ENCODE assay signal across 1 cellular context in genomic region chr12:121888478-121889266, GRCh38.
TF ChIP-seq lines count a peak whose summit lies in the region.

A gene with protein sequence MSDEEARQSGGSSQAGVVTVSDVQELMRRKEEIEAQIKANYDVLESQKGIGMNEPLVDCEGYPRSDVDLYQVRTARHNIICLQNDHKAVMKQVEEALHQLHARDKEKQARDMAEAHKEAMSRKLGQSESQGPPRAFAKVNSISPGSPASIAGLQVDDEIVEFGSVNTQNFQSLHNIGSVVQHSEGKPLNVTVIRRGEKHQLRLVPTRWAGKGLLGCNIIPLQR (plus strand): TSS chr12:121888790. CDS start chr12:121888857, 67 bp downstream.

TF ChIP-seq in HepG2, 621 proteins besides CTCF, POLR2A, EP300 and RAD21 (continued from another document):
- TF ChIP-seq, protein P1, sequence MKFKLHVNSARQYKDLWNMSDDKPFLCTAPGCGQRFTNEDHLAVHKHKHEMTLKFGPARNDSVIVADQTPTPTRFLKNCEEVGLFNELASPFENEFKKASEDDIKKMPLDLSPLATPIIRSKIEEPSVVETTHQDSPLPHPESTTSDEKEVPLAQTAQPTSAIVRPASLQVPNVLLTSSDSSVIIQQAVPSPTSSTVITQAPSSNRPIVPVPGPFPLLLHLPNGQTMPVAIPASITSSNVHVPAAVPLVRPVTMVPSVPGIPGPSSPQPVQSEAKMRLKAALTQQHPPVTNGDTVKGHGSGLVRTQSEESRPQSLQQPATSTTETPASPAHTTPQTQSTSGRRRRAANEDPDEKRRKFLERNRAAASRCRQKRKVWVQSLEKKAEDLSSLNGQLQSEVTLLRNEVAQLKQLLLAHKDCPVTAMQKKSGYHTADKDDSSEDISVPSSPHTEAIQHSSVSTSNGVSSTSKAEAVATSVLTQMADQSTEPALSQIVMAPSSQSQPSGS (CRISPR knock-in tag; IDR thresholded peaks at IDR 0.05) = peak; percentile 88
- TF ChIP-seq ATF6 (CRISPR knock-in tag; conservative IDR thresholded peaks at IDR 0.05) (no peak; the same call in 1 of the 2 replicates), PLRG1 (conservative IDR thresholded peaks at IDR 0.05) (no peak), NFE2 (CRISPR knock-in tag; IDR thresholded peaks at IDR 0.05) (no peak), CREB3 (CRISPR knock-in tag; IDR thresholded peaks at IDR 0.05) (no peak), ZMYM3 (CRISPR knock-in tag; IDR thresholded peaks at IDR 0.05) (peak; percentile 99)
- TF ChIP-seq, protein P2, sequence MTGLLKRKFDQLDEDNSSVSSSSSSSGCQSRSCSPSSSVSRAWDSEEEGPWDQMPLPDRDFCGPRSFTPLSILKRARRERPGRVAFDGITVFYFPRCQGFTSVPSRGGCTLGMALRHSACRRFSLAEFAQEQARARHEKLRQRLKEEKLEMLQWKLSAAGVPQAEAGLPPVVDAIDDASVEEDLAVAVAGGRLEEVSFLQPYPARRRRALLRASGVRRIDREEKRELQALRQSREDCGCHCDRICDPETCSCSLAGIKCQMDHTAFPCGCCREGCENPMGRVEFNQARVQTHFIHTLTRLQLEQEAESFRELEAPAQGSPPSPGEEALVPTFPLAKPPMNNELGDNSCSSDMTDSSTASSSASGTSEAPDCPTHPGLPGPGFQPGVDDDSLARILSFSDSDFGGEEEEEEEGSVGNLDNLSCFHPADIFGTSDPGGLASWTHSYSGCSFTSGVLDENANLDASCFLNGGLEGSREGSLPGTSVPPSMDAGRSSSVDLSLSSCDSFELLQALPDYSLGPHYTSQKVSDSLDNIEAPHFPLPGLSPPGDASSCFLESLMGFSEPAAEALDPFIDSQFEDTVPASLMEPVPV (CRISPR knock-in tag; IDR thresholded peaks at IDR 0.05) = peak; percentile 88
